In genomic region chr14:67360469-67361206, GRCh38 we compare ENCODE assay signal across 8 cellular contexts. TPM values are rescaled to one million over a fixed set of nuclear protein-coding genes. Genes with fewer than 3 reads are reported as not detected.
DNase-seq lines count a peak whose midpoint lies in the region; ATAC-seq and TF ChIP-seq lines count a peak whose summit lies in the region.

No MANE protein-coding gene starts in this region.

- peak overlapping the region; percentile 87 for H3K27ac ChIP-seq in CD4-positive, alpha-beta T cell (ENCODE audit: low read depth, low read length)
- H3K27ac ChIP-seq in MM.1S (ENCODE audit: low read length), result peak overlapping the region; percentile 80
- H3K27ac ChIP-seq in cingulate gyrus (ENCODE audit: low read depth, low read length), result peak overlapping the region; percentile 100
- peak overlapping the region; percentile 97 for H3K27ac ChIP-seq in mucosa of rectum (ENCODE audit: low read depth in 2 of 2, low read length in 2 of 2)

- H3K4me1 ChIP-seq in MM.1S (ENCODE audit: low read length) (peaks cover 5% of the 10 kb centered on the region; the same call in 1 of the 2 replicates), mucosa of rectum (ENCODE audit: control insufficient read depth in 2 of 2, insufficient read depth in 2 of 2, low read length in 2 of 2) (peaks cover 17 to 19% of the 10 kb centered on the region in 2 donors)

- H3K36me3 ChIP-seq in MM.1S (replicated peaks; ENCODE audit: insufficient read depth, low read length) (no peaks in the 10 kb centered on the region; the same call in 1 of the 2 replicates), mucosa of rectum (ENCODE audit: control insufficient read depth in 2 of 2, insufficient read depth in 2 of 2, low read length in 2 of 2) (peaks cover 12 to 13% of the 10 kb centered on the region in 2 donors)

- peaks cover 87% of the 10 kb centered on the region for H3K4me1 Mint-ChIP-seq in CD4-positive, alpha-beta T cell (ENCODE audit: low read depth)

- H3K9ac ChIP-seq in MM.1S (ENCODE audit: low read length) (peak overlapping the region; percentile 94), mucosa of rectum (ENCODE audit: low read depth in 1 of 2, low read length in 2 of 2) (peak overlapping the region; percentile 91 to 97)

- DNase-seq in CD4-positive, alpha-beta T cell, result no peak
- DNase-seq in MM.1S, result no peak
- DNase-seq in hippocampal formation (lab: John Stamatoyannopoulos, UW), result no peak
- DNase-seq in LoVo (ENCODE audit: low spot score), result no peak
- no peak for DNase-seq in AG20443 (ENCODE audit: low spot score)

- H2AFZ ChIP-seq in MM.1S (ENCODE audit: low read length), result peak overlapping the region; percentile 57

- peak overlapping the region; percentile 95 for H3K4me3 Mint-ChIP-seq in CD4-positive, alpha-beta T cell

- peak; percentile 10 for ATAC-seq in CD4-positive, alpha-beta T cell (ENCODE audit: poor library complexity)
- peak; percentile 35 for ATAC-seq in GM21723 (IDR thresholded peaks at IDR 0.05; ENCODE audit: unreplicated experiment)

- CTCF ChIA-PET in CD4-positive, alpha-beta T cell (lab: Charles Lee), result interaction anchor here (1.0 to 1.5 kb wide), 9 partner anchors 8 to 1946 kb away, joined by 3 to 5 read pairs (median 3); partner anchors contain the start of gene PALS1

- peaks cover 46% of the 10 kb centered on the region for H3K36me3 Mint-ChIP-seq in CD4-positive, alpha-beta T cell (ENCODE audit: low read depth)

- intact Hi-C loops in CD4-positive, alpha-beta T cell (cut with DNase I, micrococcal nuclease), result loop anchor here (5.0 to 10.0 kb wide), 5 partner anchors 237 to 1792 kb away; partner anchors contain the start of genes DCAF5 (in 1 of the 2), GPHN (in 1 of the 2) and RDH11 (in 1 of the 2)

- H3K9me3 ChIP-seq in CD4-positive, alpha-beta T cell (ENCODE audit: control insufficient read depth, low read length), result no peaks in the 10 kb centered on the region
- H3K9me3 ChIP-seq in MM.1S (replicated peaks; ENCODE audit: insufficient read depth, low read length), result no peaks in the 10 kb centered on the region
- no peaks in the 10 kb centered on the region for H3K9me3 ChIP-seq in mucosa of rectum (ENCODE audit: control insufficient read depth in 2 of 2, low read length in 2 of 2)

- POLR2A ChIA-PET in CD4-positive, alpha-beta T cell (lab: Charles Lee), result interaction anchor here (0.6 to 1.7 kb wide), 13 partner anchors 9 to 1433 kb away, joined by 3 to 15 read pairs (median 4); partner anchors contain the start of genes GPHN, PALS1, PLEK2 and RDH11

- H3K27ac Mint-ChIP-seq in CD4-positive, alpha-beta T cell, result peak overlapping the region; percentile 93

- H3K27me3 Mint-ChIP-seq in CD4-positive, alpha-beta T cell, result no peaks in the 10 kb centered on the region

- no peaks in the 10 kb centered on the region for H4K20me1 ChIP-seq in MM.1S (ENCODE audit: insufficient read depth, low read length)

- no peak for TF ChIP-seq CTCF in CD4-positive, alpha-beta T cell (IDR thresholded peaks at IDR 0.05)
- no peak for TF ChIP-seq CTCF in MM.1S (IDR thresholded peaks at IDR 0.05; ENCODE audit: low read length)

- H3K79me2 ChIP-seq in MM.1S (ENCODE audit: low read length), result peaks cover 89% of the 10 kb centered on the region

- H3K4me3 ChIP-seq in MM.1S (ENCODE audit: low read length), result peak overlapping the region; percentile 87
- H3K4me3 ChIP-seq in mucosa of rectum (ENCODE audit: low read length in 2 of 2), result peak overlapping the region; percentile 99

- no peaks in the 10 kb centered on the region for H3K9me3 Mint-ChIP-seq in CD4-positive, alpha-beta T cell

- no peaks in the 10 kb centered on the region for H3K27me3 ChIP-seq in CD4-positive, alpha-beta T cell (ENCODE audit: control insufficient read depth, insufficient read depth, low read length)
- no peaks in the 10 kb centered on the region for H3K27me3 ChIP-seq in MM.1S (replicated peaks; ENCODE audit: insufficient read depth, low read length)
- H3K27me3 ChIP-seq in mucosa of rectum (ENCODE audit: control insufficient read depth in 2 of 2, insufficient read depth in 2 of 2, low read length in 2 of 2), result no peaks in the 10 kb centered on the region

- H3F3A ChIP-seq in MM.1S (ENCODE audit: insufficient read depth, low read length), result peaks cover 19% of the 10 kb centered on the region

- H3K9me2 ChIP-seq in MM.1S (replicated peaks; ENCODE audit: insufficient read depth, low read length), result no peaks in the 10 kb centered on the region

- H3K4me2 ChIP-seq in MM.1S (ENCODE audit: low read depth, low read length), result peak overlapping the region; percentile 72

RNA-seq across cellular contexts. Expression of gene EIF2S1, which starts 0.5 kb away (rescaled TPM):
- 10 to 100 TPM; 23.1 to 28.8 TPM for total RNA-seq in CD4-positive, alpha-beta T cell

RNA-seq across cellular contexts. Expression of gene ATP6V1D, which starts 1.0 kb away (rescaled TPM):
- total RNA-seq in CD4-positive, alpha-beta T cell, result 10 to 100 TPM; 25.2 to 36.2 TPM

RNA-seq across cellular contexts. Expression of gene PLEK2, which starts 51.3 kb away (rescaled TPM):
- 1 to 10 TPM; 1.3 to 1.4 TPM for total RNA-seq in CD4-positive, alpha-beta T cell
